12 cellular contexts compared by ENCODE assay signal in genomic region chr21:41418956-41419680, GRCh38. TPM values are rescaled to one million over a fixed set of nuclear protein-coding genes. Genes with fewer than 3 reads are reported as not detected.
A peak's percentile ranks its signal among the peaks of the same experiment; 100 is the strongest.
DNase-seq lines count a peak whose midpoint lies in the region; ATAC-seq and TF ChIP-seq lines count a peak whose summit lies in the region.
"Had no signal": no experiment of that assay in that cellular context is flagged by ENCODE, and none has a peak within 500 bp of the region (broad histone marks: within the 10 kb centered on the region; RNA-seq: fewer than 3 reads in every experiment).

No MANE protein-coding gene starts in this region.

- no peak for TF ChIP-seq CTCF in hepatocyte (IDR thresholded peaks at IDR 0.05; ENCODE audit: poor library complexity)

- H3K36me3 ChIP-seq in hepatocyte (replicated peaks; ENCODE audit: insufficient read depth, low read depth) (no peaks in the 10 kb centered on the region), subcutaneous abdominal adipose tissue (ENCODE audit: control insufficient read depth in 5 of 5, insufficient read depth in 5 of 5, low read length in 5 of 5) (no peaks in the 10 kb centered on the region)
- H3K36me3 ChIP-seq: adrenal gland had no signal

- peaks cover 2 to 19% (median 3%) of the 10 kb centered on the region in 3 donors for H3K9me3 Mint-ChIP-seq in T-cell

- ATAC-seq in T-cell (replicated peaks in 1 of 4), result no peak
- ATAC-seq in GM21528 (IDR thresholded peaks at IDR 0.05; ENCODE audit: low FRiP score, unreplicated experiment), result no peak
- no peak for ATAC-seq in GM18868 (IDR thresholded peaks at IDR 0.05; ENCODE audit: unreplicated experiment)

- peak; percentile 52 for DNase-seq in activated CD8-positive, alpha-beta memory T cell treated with anti-CD3 and anti-CD28 coated beads for 24 hours
- DNase-seq in activated CD8-positive, alpha-beta memory T cell treated with anti-CD3 and anti-CD28 coated beads, Interleukin-2, amount 50 U/mL, for 4 hours, result no peak
- DNase-seq in T-cell, result no peak
- DNase-seq in hepatocyte (ENCODE audit: low spot score), result no peak
- no peak for DNase-seq in activated effector memory CD4-positive, alpha-beta T cell treated with Interleukin-2 at 50 U/mL for 16 hours
- DNase-seq: activated CD4-positive, CD25-positive, alpha-beta regulatory T cell; effector memory CD4-positive, alpha-beta T cell; NCI-H1092 had no signal

- H3K4me3 Mint-ChIP-seq in T-cell, result peak overlapping the region; percentile 34 to 95 (median 91)

- H3K36me3 Mint-ChIP-seq in T-cell, result no peaks in the 10 kb centered on the region

- H3K4me3 ChIP-seq in hepatocyte (no peak overlapping the region), subcutaneous abdominal adipose tissue (ENCODE audit: low read depth in 1 of 5, low read length in 5 of 5) (no peak overlapping the region)

- WGBS in hepatocyte (ENCODE audit: low lambda C conversion rate, missing lambda C conversion rate), result 94% methylated on average over 11 of the region's 11 CpGs

- H3K79me2 ChIP-seq in hepatocyte, result no peaks in the 10 kb centered on the region

- H3K4me1 Mint-ChIP-seq in T-cell, result peaks cover 31 to 43% (median 34%) of the 10 kb centered on the region in 3 donors

- H3K9me2 ChIP-seq in hepatocyte (replicated peaks; ENCODE audit: insufficient read depth), result no peaks in the 10 kb centered on the region

- peak overlapping the region; percentile 89 to 94 for H3K27ac Mint-ChIP-seq in T-cell

- no peaks in the 10 kb centered on the region for H4K20me1 ChIP-seq in hepatocyte (ENCODE audit: insufficient read depth, poor library complexity, severe bottlenecking)

- H3K27me3 Mint-ChIP-seq in T-cell, result no peaks in the 10 kb centered on the region

- CTCF ChIA-PET in T-cell (lab: Charles Lee), result no interaction called here

- H3K27ac ChIP-seq in hepatocyte, result peak overlapping the region; percentile 99
- H3K27ac ChIP-seq in subcutaneous abdominal adipose tissue (ENCODE audit: low read depth, low read length), result peak overlapping the region; percentile 79

- no peak overlapping the region for H2AFZ ChIP-seq in hepatocyte

- H3K4me2 ChIP-seq in hepatocyte, result peak overlapping the region; percentile 97

- no peaks in the 10 kb centered on the region for H3K9me3 ChIP-seq in hepatocyte (ENCODE audit: low read depth)
- no peaks in the 10 kb centered on the region for H3K9me3 ChIP-seq in subcutaneous abdominal adipose tissue (ENCODE audit: control insufficient read depth in 5 of 5, low read length in 5 of 5)
- H3K9me3 ChIP-seq: adrenal gland had no signal

- no peaks in the 10 kb centered on the region for H3K27me3 ChIP-seq in hepatocyte
- no peaks in the 10 kb centered on the region for H3K27me3 ChIP-seq in subcutaneous abdominal adipose tissue (ENCODE audit: control insufficient read depth in 5 of 5, insufficient read depth in 4 of 5, low read length in 5 of 5)
- H3K27me3 ChIP-seq: adrenal gland had no signal

- H3K4me1 ChIP-seq in hepatocyte (ENCODE audit: insufficient read depth) (peaks cover 10% of the 10 kb centered on the region), subcutaneous abdominal adipose tissue (ENCODE audit: control insufficient read depth in 5 of 5, insufficient read depth in 5 of 5, low read length in 5 of 5) (peaks cover 3 to 13% (median 10%) of the 10 kb centered on the region in 5 donors)

- POLR2A ChIA-PET in T-cell (lab: Charles Lee), result no interaction called here

- H3K9ac ChIP-seq in subcutaneous abdominal adipose tissue (ENCODE audit: low read length in 5 of 5), result no peak overlapping the region

RNA-seq across cellular contexts. Expression of gene MX1, which starts 6.9 kb away (rescaled TPM):
- total RNA-seq in T-cell, result 10 to 100 TPM; 55.2 to 82.5 (median 68.7) TPM
- 25.6 and 26.6 TPM in 2 replicates for total RNA-seq in hepatocyte
- 14.2 and 17.2 TPM in 2 replicates for polyA plus RNA-seq in hepatocyte

RNA-seq across cellular contexts. Expression of gene MX2, which starts 57.3 kb away (rescaled TPM):
- 100 to 1,000 TPM in 1 of 5 donors, 10 to 100 TPM in 4; 77.7 to 103 (median 81.8) TPM for total RNA-seq in T-cell
- 1.9 and 2.6 TPM in 2 replicates for total RNA-seq in hepatocyte
- polyA plus RNA-seq in hepatocyte, result 0.90 and 1.1 TPM in 2 replicates

Comparison
In these comparisons a context has a peak if more than half of its experiments do, and no peak if none do; other contexts are left out.
1. RNA of gene MX2, which starts 57.3 kb away (total RNA-seq): 77.7 to 103 TPM in T-cell; 1.9 to 2.6 TPM in hepatocyte; every median in the first group is over 10 times any median in the second.